24 cellular contexts compared by ENCODE assay signal in the genomic region with DNA sequence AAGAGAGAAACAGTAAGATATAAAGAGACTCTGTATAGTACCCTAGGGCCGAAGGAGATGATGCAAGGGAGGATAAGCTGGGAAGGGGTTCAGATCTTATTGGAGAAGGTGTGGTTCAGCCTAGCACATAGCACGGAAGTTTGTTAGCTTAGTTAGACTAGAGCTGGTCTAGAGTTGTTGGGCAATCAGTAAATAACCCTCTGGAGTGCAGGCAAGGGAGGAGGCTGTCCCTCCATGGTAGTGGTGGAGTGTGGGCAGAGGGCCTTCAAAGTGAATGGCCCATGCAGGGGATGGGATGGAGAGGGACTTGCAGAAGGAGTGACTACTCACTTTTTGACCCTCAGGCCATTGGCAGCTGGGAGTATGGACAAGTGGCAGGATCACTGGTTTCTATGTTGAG. TPM values are rescaled to one million over a fixed set of nuclear protein-coding genes. Genes with fewer than 3 reads are reported as not detected.
DNase-seq lines count a peak whose midpoint lies in the region; ATAC-seq and TF ChIP-seq lines count a peak whose summit lies in the region.
"Had no signal": no experiment of that assay in that cellular context is flagged by ENCODE, and none has a peak within 500 bp of the region (broad histone marks: within the 10 kb centered on the region; RNA-seq: fewer than 3 reads in every experiment).

No MANE protein-coding gene starts in this region.

- intact Hi-C loops in mucosa of descending colon (cut with DNase I, micrococcal nuclease) (no loop called here), upper lobe of right lung (cut with DNase I) (no loop called here), posterior vena cava (cut with DNase I) (no loop called here)

- DNase-seq in WTC11 (ENCODE audit: low spot score) (no peak), left lobe of liver (ENCODE audit: low spot score) (no peak), mucosa of descending colon (no peak), upper lobe of right lung (no peak), GM19240 (ENCODE audit: insufficient read length, low spot score) (no peak), posterior vena cava (ENCODE audit: low spot score) (no peak), NCI-H345 (lab: John Stamatoyannopoulos, UW) (no peak)
- DNase-seq: AML-193; CD4-positive, alpha-beta T cell; COR-L47; DMS53; GM23248; HFFc6; NCI-H1092 treated with DMSO at 0.1 percent for 48 hours; NCI-H1436 treated with DMSO at 0.1 percent for 48 hours; NCI-H187 treated with DMSO at 0.1 percent for 48 hours; NCI-H2171 treated with DMSO at 0.1 percent for 48 hours; NCI-H524 treated with DMSO at 0.1 percent for 48 hours; NCI-H774; PC-3; SK-N-SH had no signal

- POLR2A ChIA-PET in WTC11 (lab: Charles Lee): no interaction called here

- H3K36me3 ChIP-seq in mucosa of descending colon (ENCODE audit: low read depth) (no peaks in the 10 kb centered on the region), upper lobe of right lung (no peaks in the 10 kb centered on the region)
- H3K36me3 ChIP-seq: HAP-1 had no signal

- peaks cover 5% of the 10 kb centered on the region for H3K9me3 ChIP-seq in mucosa of descending colon
- H3K9me3 ChIP-seq in upper lobe of right lung: no peaks in the 10 kb centered on the region
- H3K9me3 ChIP-seq: HAP-1 had no signal

- H3K27ac ChIP-seq in upper lobe of right lung: no peak overlapping the region
- H3K27ac ChIP-seq: A549; BLaER1 treated with 17β-estradiol and CSF1 and Interleukin-3, amounts not matched to agents 10 nM and 100 nM; GM23248 had no signal

- H3K27ac Mint-ChIP-seq in WTC11: no peak overlapping the region
- H3K27ac Mint-ChIP-seq: CD4-positive, alpha-beta T cell; HFFc6 had no signal

- no peak overlapping the region for H3K4me3 Mint-ChIP-seq in WTC11
- H3K4me3 Mint-ChIP-seq: CD4-positive, alpha-beta T cell; HFFc6 had no signal

- CTCF ChIA-PET in WTC11 (lab: Charles Lee): no interaction called here

- ATAC-seq in WTC11 (no peak), left lobe of liver (peak; percentile 79), mucosa of descending colon (peak; percentile 38), upper lobe of right lung (peak; percentile 92)
- ATAC-seq: A549, PC-3 had no signal

- H3K4me1 ChIP-seq in mucosa of descending colon (ENCODE audit: low read depth) (peaks cover 9% of the 10 kb centered on the region), upper lobe of right lung (peaks cover 4% of the 10 kb centered on the region)
- H3K4me1 ChIP-seq: HAP-1 had no signal

- peaks cover 28% of the 10 kb centered on the region for H3K36me3 Mint-ChIP-seq in WTC11

- no peak for TF ChIP-seq CTCF in WTC11 (IDR thresholded peaks at IDR 0.05)
- TF ChIP-seq CTCF in mucosa of descending colon (IDR thresholded peaks at IDR 0.05): no peak
- TF ChIP-seq CTCF in upper lobe of right lung (IDR thresholded peaks at IDR 0.05): no peak

- no peak overlapping the region for H3K4me3 ChIP-seq in mucosa of descending colon
- no peak overlapping the region for H3K4me3 ChIP-seq in upper lobe of right lung
- H3K4me3 ChIP-seq: A549, GM23248, HAP-1 had no signal

- H3K9me3 Mint-ChIP-seq in WTC11: peaks cover 26% of the 10 kb centered on the region

- H3K4me1 Mint-ChIP-seq in WTC11: peaks cover 37% of the 10 kb centered on the region

- H3K27me3 ChIP-seq in upper lobe of right lung: no peaks in the 10 kb centered on the region
- H3K27me3 ChIP-seq: BLaER1 treated with 17β-estradiol and CSF1 and Interleukin-3, amounts not matched to agents 10 nM and 100 nM had no signal

- H3K27me3 Mint-ChIP-seq in WTC11 (ENCODE audit: low read depth): no peaks in the 10 kb centered on the region
- H3K27me3 Mint-ChIP-seq: CD4-positive, alpha-beta T cell had no signal

TF ChIP-seq in WTC11, 78 proteins besides CTCF, POLR2A, EP300 and RAD21:
- no peak for TF ChIP-seq NFATC4 (CRISPR knock-in tag; IDR thresholded peaks at IDR 0.05)
- TF ChIP-seq NR3C1 (CRISPR knock-in tag; conservative IDR thresholded peaks at IDR 0.05; ENCODE audit: low read depth): no peak
- peak; percentile 73 for TF ChIP-seq GABPB1 (CRISPR knock-in tag; IDR thresholded peaks at IDR 0.05)
- no peak for TF ChIP-seq ZNF138 (CRISPR knock-in tag; conservative IDR thresholded peaks at IDR 0.05)

RNA-seq across cellular contexts. Expression of gene TULP4, which starts 20.0 kb away (rescaled TPM):
- 52.8 to 56.1 TPM (median 54.2 TPM) in 3 replicates for total RNA-seq in WTC11 (2021)
- 27.1 TPM for total RNA-seq in left lobe of liver
- 100 to 1,000 TPM in 1 of 3 donors, 10 to 100 TPM in 2; 70.4 to 122 (median 83.6) TPM for total RNA-seq in mucosa of descending colon
- total RNA-seq in upper lobe of right lung: 94.1 TPM
- total RNA-seq in posterior vena cava: 10 to 100 TPM; 66.3 to 71.9 TPM
